ENCODE assay signal across 9 cellular contexts in genomic region chr13:53200498-53201453, GRCh38.
A peak's percentile ranks its signal among the peaks of the same experiment; 100 is the strongest.
DNase-seq lines count a peak whose midpoint lies in the region; ATAC-seq and TF ChIP-seq lines count a peak whose summit lies in the region.
"Had no signal": no experiment of that assay in that cellular context is flagged by ENCODE, and none has a peak within 500 bp of the region (broad histone marks: within the 10 kb centered on the region; RNA-seq: fewer than 3 reads in every experiment).

No MANE protein-coding gene starts in this region.

- 12% methylated on average over 118 to 121 of the region's 121 CpGs for WGBS in heart right ventricle, 2 donors
- 19% methylated on average over 89 of the region's 121 CpGs for WGBS in prostate gland

- no peaks in the 10 kb centered on the region for H3K36me3 Mint-ChIP-seq in T-helper 2 cell treated with Interferon-gamma antibody and Interleukin-4, amounts not matched to agents 5 μg/mL and 100 μg/mL, for 36 hours (ENCODE audit: low read depth)
- peaks cover 0 to 8% (median 4%) of the 10 kb centered on the region in 3 donors for H3K36me3 Mint-ChIP-seq in naive thymus-derived CD8-positive, alpha-beta T cell

- H3K36me3 ChIP-seq in heart right ventricle = no peaks in the 10 kb centered on the region
- H3K36me3 ChIP-seq in prostate gland = no peaks in the 10 kb centered on the region

- H3K4me3 ChIP-seq in GM12865 (ENCODE audit: low read depth, low read length) = no peak overlapping the region
- no peak overlapping the region for H3K4me3 ChIP-seq in heart right ventricle
- no peak overlapping the region for H3K4me3 ChIP-seq in prostate gland

- no peaks in the 10 kb centered on the region for H3K9me3 Mint-ChIP-seq in T-helper 2 cell treated with Interferon-gamma antibody and Interleukin-4, amounts not matched to agents 5 μg/mL and 100 μg/mL, for 36 hours
- peaks cover 0 to 13% (median 4%) of the 10 kb centered on the region in 9 donors for H3K9me3 Mint-ChIP-seq in naive thymus-derived CD8-positive, alpha-beta T cell
- H3K9me3 Mint-ChIP-seq: central memory CD8-positive, alpha-beta T cell had no signal

- H3K27ac ChIP-seq in heart right ventricle (no peak overlapping the region), prostate gland (no peak overlapping the region)

- DNase-seq in GM12865 (ENCODE audit: low read depth) (no peak), heart right ventricle (peak; percentile 13 to 48), prostate gland (ENCODE audit: low spot score) (peak; percentile 34), SKM-1 treated with dmso at 0.1 percent for 144 hours (lab: John Stamatoyannopoulos, UW; ENCODE audit: unreplicated experiment) (no peak)
- peak; percentile 6 for DNase-seq in T-helper 2 cell treated with Interferon-gamma antibody and Interleukin-4, amounts not matched to agents 5 μg/mL and 100 μg/mL, for 36 hours (ENCODE audit: low spot score)
- no peak for DNase-seq in naive thymus-derived CD8-positive, alpha-beta T cell
- no peak for DNase-seq in stimulated activated naive CD4-positive, alpha-beta T cell treated with Interleukin-2 at 50 U/mL for 16 hours (lab: John Stamatoyannopoulos, UW)
- DNase-seq in activated CD4-positive, CD25-positive, alpha-beta regulatory T cell treated with anti-CD3 and anti-CD28 coated beads, Interleukin-2, amount 50 U/mL, for 72 hours = no peak

- H3K27me3 ChIP-seq in heart right ventricle = peaks cover 7 to 54% (median 48%) of the 10 kb centered on the region in 7 donors
- H3K27me3 ChIP-seq in prostate gland (replicated peaks; ENCODE audit: insufficient read depth) = peaks cover 13% of the 10 kb centered on the region

- intact Hi-C loops in heart right ventricle (cut with DNase I) (no loop called here), prostate gland (cut with DNase I) (no loop called here)

- no peak for TF ChIP-seq POLR2A in prostate gland (IDR thresholded peaks at IDR 0.05)

- no peak overlapping the region for H3K4me3 Mint-ChIP-seq in T-helper 2 cell treated with Interferon-gamma antibody and Interleukin-4, amounts not matched to agents 5 μg/mL and 100 μg/mL, for 36 hours
- no peak overlapping the region for H3K4me3 Mint-ChIP-seq in naive thymus-derived CD8-positive, alpha-beta T cell
- H3K4me3 Mint-ChIP-seq: central memory CD8-positive, alpha-beta T cell had no signal

- no peak overlapping the region for H3K27ac Mint-ChIP-seq in T-helper 2 cell treated with Interferon-gamma antibody and Interleukin-4, amounts not matched to agents 5 μg/mL and 100 μg/mL, for 36 hours
- no peak overlapping the region for H3K27ac Mint-ChIP-seq in naive thymus-derived CD8-positive, alpha-beta T cell

- POLR2A ChIA-PET in naive thymus-derived CD8-positive, alpha-beta T cell (lab: Charles Lee) = no interaction called here

- H3K4me1 Mint-ChIP-seq in T-helper 2 cell treated with Interferon-gamma antibody and Interleukin-4, amounts not matched to agents 5 μg/mL and 100 μg/mL, for 36 hours (ENCODE audit: low read depth) = no peaks in the 10 kb centered on the region
- no peaks in the 10 kb centered on the region for H3K4me1 Mint-ChIP-seq in naive thymus-derived CD8-positive, alpha-beta T cell
- H3K4me1 Mint-ChIP-seq: central memory CD8-positive, alpha-beta T cell had no signal

- TF ChIP-seq CTCF in GM12865 (IDR thresholded peaks at IDR 0.05; ENCODE audit: insufficient read depth, low read depth, low read length, missing control alignments) (peak; percentile 3), heart right ventricle (IDR thresholded peaks at IDR 0.05) (peak in 8 of 9 donors; percentile 32 to 64 (median 51)), prostate gland (IDR thresholded peaks at IDR 0.05) (peak in 3 of 4 experiments; percentile 47 to 80 (median 55))

- peak in 4 of 8 donors; percentile 37 to 84 (median 64) for ATAC-seq in heart right ventricle
- ATAC-seq in naive thymus-derived CD8-positive, alpha-beta T cell = no peak

- peaks cover 8% of the 10 kb centered on the region for H3K27me3 Mint-ChIP-seq in T-helper 2 cell treated with Interferon-gamma antibody and Interleukin-4, amounts not matched to agents 5 μg/mL and 100 μg/mL, for 36 hours (ENCODE audit: low read depth)
- peaks cover 20 to 58% (median 29%) of the 10 kb centered on the region in 5 donors for H3K27me3 Mint-ChIP-seq in naive thymus-derived CD8-positive, alpha-beta T cell
- H3K27me3 Mint-ChIP-seq: central memory CD8-positive, alpha-beta T cell had no signal

- H3K9me3 ChIP-seq in heart right ventricle (no peaks in the 10 kb centered on the region), prostate gland (no peaks in the 10 kb centered on the region)

- H3K4me1 ChIP-seq in heart right ventricle = no peaks in the 10 kb centered on the region
- no peaks in the 10 kb centered on the region for H3K4me1 ChIP-seq in prostate gland (replicated peaks)

Comparison
In these comparisons a context has a peak if more than half of its experiments do, and no peak if none do; other contexts are left out.
1. DNase-seq: peak in T-helper 2 cell treated with Interferon-gamma antibody and Interleukin-4, amounts not matched to agents 5 μg/mL and 100 μg/mL, for 36 hours (single experiment), heart right ventricle (2 of 2) and prostate gland (single experiment); none in GM12865 (single experiment), naive thymus-derived CD8-positive, alpha-beta T cell (0 of 10), stimulated activated naive CD4-positive, alpha-beta T cell treated with Interleukin-2 at 50 U/mL for 16 hours (single experiment), SKM-1 treated with dmso at 0.1 percent for 144 hours (single experiment) and activated CD4-positive, CD25-positive, alpha-beta regulatory T cell treated with anti-CD3 and anti-CD28 coated beads, Interleukin-2, amount 50 U/mL, for 72 hours (single experiment).
2. CTCF ChIP-seq: peak in every context shown above with its lines; median percentile 55 in prostate gland; 51 in heart right ventricle; 3 in GM12865.